In the genomic region with DNA sequence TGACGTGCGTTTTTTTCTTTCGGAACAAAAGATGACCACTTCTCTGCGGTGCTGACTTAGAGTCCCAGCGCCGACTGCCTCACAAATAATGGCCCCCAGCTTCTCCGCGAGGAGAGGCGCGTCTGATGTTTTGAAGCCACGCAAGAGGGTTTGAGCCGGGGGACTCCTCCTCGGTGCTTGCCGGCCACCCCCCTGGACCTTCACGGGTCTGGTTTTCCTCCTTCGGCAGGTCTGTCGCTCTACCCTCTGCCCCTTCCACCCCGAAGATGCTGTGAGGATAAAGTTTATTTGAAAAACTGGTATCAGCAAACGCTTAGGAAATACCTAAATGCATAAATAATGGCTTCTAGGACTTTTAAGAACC, we compare ENCODE assay signal across 8 cellular contexts. TPM values are rescaled to one million over a fixed set of nuclear protein-coding genes. Genes with fewer than 3 reads are reported as not detected.
DNase-seq lines count a peak whose midpoint lies in the region; ATAC-seq and TF ChIP-seq lines count a peak whose summit lies in the region.

No MANE protein-coding gene starts in this region.

- ATAC-seq in HG03439 (IDR thresholded peaks at IDR 0.05; ENCODE audit: unreplicated experiment), result no peak

- peaks cover 7% of the 10 kb centered on the region for H3K36me3 ChIP-seq in H7 (replicated peaks; ENCODE audit: control insufficient read depth, insufficient read depth, low read length)
- no peaks in the 10 kb centered on the region for H3K36me3 ChIP-seq in esophagus (ENCODE audit: control insufficient read depth in 2 of 2, insufficient read depth in 2 of 2, low read length in 1 of 2)
- no peaks in the 10 kb centered on the region for H3K36me3 ChIP-seq in parathyroid adenoma (ENCODE audit: control insufficient read depth, insufficient read depth, low read length)

- H3K79me2 ChIP-seq in parathyroid adenoma, result peaks cover 16% of the 10 kb centered on the region

- H2AFZ ChIP-seq in parathyroid adenoma, result peak overlapping the region; percentile 96

- H3K4me2 ChIP-seq in parathyroid adenoma (ENCODE audit: low read length), result peak overlapping the region; percentile 96

- H3K27ac ChIP-seq in esophagus (ENCODE audit: low read depth in 2 of 2, low read length in 1 of 2) (peak overlapping the region; percentile 83 to 91), parathyroid adenoma (peak overlapping the region; percentile 57)

- TF ChIP-seq CTCF in parathyroid adenoma (IDR thresholded peaks at IDR 0.05), result no peak

- H3K9ac ChIP-seq in parathyroid adenoma, result peak overlapping the region; percentile 67

- H3K9me3 ChIP-seq in esophagus (ENCODE audit: control insufficient read depth in 2 of 2, insufficient read depth in 1 of 2, low read depth in 1 of 2, low read length in 1 of 2) (no peaks in the 10 kb centered on the region), parathyroid adenoma (ENCODE audit: control insufficient read depth, low read length) (no peaks in the 10 kb centered on the region)

- H3K4me3 ChIP-seq in H7 (ENCODE audit: insufficient read depth, low read depth, low read length) (peak overlapping the region; percentile 82), esophagus (ENCODE audit: low read depth in 1 of 2, low read length in 2 of 2) (peak overlapping the region; percentile 83 to 92), parathyroid adenoma (ENCODE audit: low read depth, low read length) (peak overlapping the region; percentile 73)

- H3K27me3 ChIP-seq in H7 (ENCODE audit: control insufficient read depth, insufficient read depth, low read length) (no peaks in the 10 kb centered on the region), esophagus (ENCODE audit: control insufficient read depth in 1 of 2, insufficient read depth in 2 of 2, low read length in 2 of 2) (no peaks in the 10 kb centered on the region), parathyroid adenoma (ENCODE audit: control insufficient read depth, insufficient read depth, low read length) (no peaks in the 10 kb centered on the region)

- H3K4me1 ChIP-seq in esophagus (ENCODE audit: control insufficient read depth in 2 of 2, insufficient read depth in 2 of 2, low read length in 1 of 2) (peaks cover 3 to 10% of the 10 kb centered on the region in 2 donors), parathyroid adenoma (no peaks in the 10 kb centered on the region)

- no peak for DNase-seq in H7
- DNase-seq in RKO (ENCODE audit: low spot score), result peak; percentile 78
- no peak for DNase-seq in NCI-H446 (lab: John Stamatoyannopoulos, UW)
- DNase-seq in NCI-H1436 (lab: John Stamatoyannopoulos, UW), result no peak
- no peak for DNase-seq in cortex of kidney (lab: John Stamatoyannopoulos, UW)

- WGBS in esophagus, 2 donors, result 0% methylated on average over 19 of the region's 19 CpGs

RNA-seq across cellular contexts. Expression of a gene that starts 0.6 kb away (rescaled TPM):
- total RNA-seq in H7 (2014; rRNA removed; shearing (Covaris generic)), result 15.8 and 16.3 TPM in 2 replicates
- polyA plus RNA-seq in esophagus, result 10 to 100 TPM; 15.1 to 20.7 TPM

RNA-seq across cellular contexts. Expression of a gene that starts 0.8 kb away (rescaled TPM):
- 39.7 and 47.0 TPM in 2 replicates for total RNA-seq in H7 (2014; rRNA removed; shearing (Covaris generic))
- polyA plus RNA-seq in esophagus, result 10 to 100 TPM; 21.9 to 39.5 TPM

RNA-seq across cellular contexts. Expression of a gene that starts 11.9 kb away (rescaled TPM):
- total RNA-seq in H7 (2014; rRNA removed; shearing (Covaris generic)), result 22.9 and 27.1 TPM in 2 replicates
- 10 to 100 TPM in 1 of 2 donors, 1 to 10 TPM in 1; 9.8 to 15.8 TPM for polyA plus RNA-seq in esophagus

RNA-seq across cellular contexts. Expression of a gene that starts 32.9 kb away (rescaled TPM):
- total RNA-seq in H7 (2014; rRNA removed; shearing (Covaris generic)), result 17.9 and 18.2 TPM in 2 replicates
- 1 to 10 TPM; 8.8 to 9.7 TPM for polyA plus RNA-seq in esophagus
